ENCODE assay signal across 8 cellular contexts in genomic region chr3:33277193-33277882, GRCh38. TPM values are rescaled to one million over a fixed set of nuclear protein-coding genes. Genes with fewer than 3 reads are reported as not detected.
A peak's percentile ranks its signal among the peaks of the same experiment; 100 is the strongest.
DNase-seq lines count a peak whose midpoint lies in the region; ATAC-seq and TF ChIP-seq lines count a peak whose summit lies in the region.

Gene FBXL2 (plus strand): TSS chr3:33277442. CDS start chr3:33277513, 71 bp downstream.

- DNase-seq in HuH-7 (ENCODE audit: low spot score) (peak; percentile 94), SHP77 (lab: John Stamatoyannopoulos, UW) (peak; percentile 84 to 90), chondrocyte (ENCODE audit: low spot score) (peak; percentile 96), kidney epithelial cell (ENCODE audit: low read depth) (no peak)
- peak; percentile 55 for DNase-seq in stimulated activated CD4-positive, alpha-beta T cell treated with anti-CD3 and anti-CD28 coated beads, Interleukin-15, amount 100 ng/mL, for 24 hours

- peak; percentile 88 for ATAC-seq in GM19023 (IDR thresholded peaks at IDR 0.05; ENCODE audit: unreplicated experiment)
- no peak for ATAC-seq in GM21825 (IDR thresholded peaks at IDR 0.05; ENCODE audit: unreplicated experiment)

- no peaks in the 10 kb centered on the region for H3K27me3 ChIP-seq in kidney epithelial cell (ENCODE audit: control insufficient read depth, insufficient read depth, low read length)

- peak within 1 kb of the TSS; percentile 77 for H3K4me3 Mint-ChIP-seq in chondrocyte (ENCODE audit: unreplicated experiment)

- H3K27ac Mint-ChIP-seq in chondrocyte (ENCODE audit: unreplicated experiment): peak within 1 kb of the TSS; percentile 79

- H3K27me3 Mint-ChIP-seq in chondrocyte (ENCODE audit: low read depth): no peaks in the 10 kb centered on the region

- H3K36me3 Mint-ChIP-seq in chondrocyte (ENCODE audit: low read depth): peaks cover 1% of the 10 kb centered on the region

- H3K36me3 ChIP-seq in kidney epithelial cell (ENCODE audit: control insufficient read depth, insufficient read depth, low read length): no peaks in the 10 kb centered on the region

- peak within 1 kb of the TSS; percentile 41; the same call in 1 of the 2 replicates for H3K27ac ChIP-seq in C4-2B

- peak within 1 kb of the TSS; percentile 93 for H3K4me3 ChIP-seq in kidney epithelial cell (ENCODE audit: low read depth, low read length)

- TF ChIP-seq CTCF in C4-2B (conservative IDR thresholded peaks at IDR 0.05): no peak
- TF ChIP-seq CTCF in chondrocyte (IDR thresholded peaks at IDR 0.05): no peak
- TF ChIP-seq CTCF in kidney epithelial cell (IDR thresholded peaks at IDR 0.05; ENCODE audit: insufficient read depth, low read length, poor library complexity, severe bottlenecking): no peak

- peaks cover 2% of the 10 kb centered on the region for H3K9me3 Mint-ChIP-seq in chondrocyte (ENCODE audit: low read depth)

- H3K4me1 Mint-ChIP-seq in chondrocyte (ENCODE audit: low read depth): peaks cover 27% of the 10 kb centered on the region

RNA-seq across cellular contexts. Expression of gene FBXL2, which starts in this region (rescaled TPM):
- total RNA-seq in chondrocyte (22.2 to 25.2 TPM (median 24.4 TPM) in 3 replicates), kidney epithelial cell (12.6 and 22.9 TPM in 2 replicates)
